9 cellular contexts compared by ENCODE assay signal in genomic region chr9:93118863-93119702, GRCh38. TPM values are rescaled to one million over a fixed set of nuclear protein-coding genes. Genes with fewer than 3 reads are reported as not detected.
DNase-seq lines count a peak whose midpoint lies in the region; ATAC-seq, FAIRE-seq and TF ChIP-seq lines count a peak whose summit lies in the region.
"Had no signal": no experiment of that assay in that cellular context is flagged by ENCODE, and none has a peak within 500 bp of the region (broad histone marks: within the 10 kb centered on the region; RNA-seq: fewer than 3 reads in every experiment).

No MANE protein-coding gene starts in this region.

- H3K4me3 Mint-ChIP-seq in osteocyte (ENCODE audit: unreplicated experiment) = no peak overlapping the region

- WGBS in SK-N-SH (ENCODE audit: low lambda C conversion rate) = 87% methylated on average over 9 of the region's 12 CpGs
- 87 to 88% methylated on average over 12 of the region's 12 CpGs for WGBS in pancreas, 2 donors

- no peaks in the 10 kb centered on the region for H3K79me2 ChIP-seq in SK-N-SH (ENCODE audit: insufficient read depth)

- intact Hi-C loops in Right ventricle myocardium inferior (cut with DNase I) = no loop called here
- intact Hi-C loops in pancreas (cut with DNase I) = no loop called here

- no peaks in the 10 kb centered on the region for H3F3A ChIP-seq in SK-N-SH (replicated peaks; ENCODE audit: insufficient read depth)

- peak; percentile 3 for DNase-seq in Ammon's horn (ENCODE audit: low spot score)
- DNase-seq in SK-N-SH = no peak
- DNase-seq in Right ventricle myocardium inferior (ENCODE audit: missing footprints) = peak; percentile 49
- peak in 4 of 6 donors; percentile 17 to 33 (median 20) for DNase-seq in pancreas
- no peak for DNase-seq in NCI-H2227 (lab: John Stamatoyannopoulos, UW; ENCODE audit: unreplicated experiment)
- no peak for DNase-seq in hippocampal formation (lab: John Stamatoyannopoulos, UW)
- DNase-seq in osteocyte (ENCODE audit: extremely low spot score, unreplicated experiment) = no peak
- DNase-seq: MM.1S had no signal

- H3K27ac ChIP-seq in SK-N-SH (ENCODE audit: low read depth in 2 of 2, low read length in 1 of 2) = peak overlapping the region; percentile 41 to 79
- H3K27ac ChIP-seq in pancreas = peak overlapping the region in 2 of 4 donors; percentile 39 to 64

- ATAC-seq in Right ventricle myocardium inferior (no peak), pancreas (no peak), HG03521 (IDR thresholded peaks at IDR 0.05; ENCODE audit: unreplicated experiment) (no peak)

- no peak overlapping the region for H3K9ac ChIP-seq in SK-N-SH

- no peaks in the 10 kb centered on the region for H3K9me2 ChIP-seq in SK-N-SH

- CTCF ChIA-PET in SK-N-SH (lab: Yijun Ruan, JAX) = interaction anchor here (1.0 to 4.2 kb wide), 9 partner anchors 10 to 895 kb away, joined by 3 to 53 read pairs (median 4); partner anchors contain the start of gene NINJ1

- H3K9me3 ChIP-seq in SK-N-SH = no peaks in the 10 kb centered on the region
- H3K9me3 ChIP-seq in pancreas = no peaks in the 10 kb centered on the region

- H3K36me3 ChIP-seq in SK-N-SH (replicated peaks in 1 of 2; ENCODE audit: control insufficient read depth in 1 of 2, insufficient read depth in 2 of 2, low read length in 1 of 2) = peaks cover 0 to 2% of the 10 kb centered on the region in 2 experiments
- H3K36me3 ChIP-seq in pancreas = peaks cover 0 to 10% (median 10%) of the 10 kb centered on the region in 3 donors

- TF ChIP-seq RAD21 in SK-N-SH (IDR thresholded peaks at IDR 0.05; ENCODE audit: low read length) = no peak

- no peak overlapping the region for H2AFZ ChIP-seq in SK-N-SH (ENCODE audit: low read depth)

- no peak overlapping the region for H3K27ac Mint-ChIP-seq in osteocyte (ENCODE audit: unreplicated experiment)

- H3K27me3 Mint-ChIP-seq in osteocyte (ENCODE audit: unreplicated experiment) = no peaks in the 10 kb centered on the region

- peak overlapping the region; percentile 26; the same call in 1 of the 2 replicates for H3K4me2 ChIP-seq in SK-N-SH

- no peaks in the 10 kb centered on the region for H4K20me1 ChIP-seq in SK-N-SH (ENCODE audit: insufficient read depth)

- no peak for TF ChIP-seq CTCF in SK-N-SH (IDR thresholded peaks at IDR 0.05)
- TF ChIP-seq CTCF in pancreas (IDR thresholded peaks at IDR 0.05) = no peak
- TF ChIP-seq CTCF in osteocyte (IDR thresholded peaks at IDR 0.05) = no peak

- no peaks in the 10 kb centered on the region for H3K27me3 ChIP-seq in SK-N-SH (ENCODE audit: insufficient read depth)
- H3K27me3 ChIP-seq in pancreas = no peaks in the 10 kb centered on the region

- no peak for FAIRE-seq in pancreas (lab: Jason Lieb, UNC)

- peaks cover 8% of the 10 kb centered on the region for H3K4me1 Mint-ChIP-seq in osteocyte (ENCODE audit: unreplicated experiment)

- TF ChIP-seq EP300 in SK-N-SH (IDR thresholded peaks at IDR 0.05; ENCODE audit: borderline replicate concordance in 1 of 2, low read depth in 1 of 2, low read length in 1 of 2) = no peak

- H3K4me1 ChIP-seq in SK-N-SH (ENCODE audit: control insufficient read depth in 1 of 2, insufficient read depth in 2 of 2, low read depth in 1 of 2, low read length in 1 of 2) (peaks cover 0 to 15% of the 10 kb centered on the region in 2 experiments; a peak in 2 of 4 replicates), pancreas (peaks cover 3 to 9% (median 4%) of the 10 kb centered on the region in 3 donors)

- no peak overlapping the region for H3K4me3 ChIP-seq in SK-N-SH (ENCODE audit: low read depth in 2 of 2, low read length in 1 of 2)
- no peak overlapping the region for H3K4me3 ChIP-seq in pancreas

- POLR2A ChIA-PET in SK-N-SH (lab: Yijun Ruan, JAX) = no interaction called here

- no peaks in the 10 kb centered on the region for H3K9me3 Mint-ChIP-seq in osteocyte (ENCODE audit: unreplicated experiment)

- H3K36me3 Mint-ChIP-seq in osteocyte (ENCODE audit: unreplicated experiment) = peaks cover 2% of the 10 kb centered on the region

TF ChIP-seq in SK-N-SH, 30 proteins besides CTCF, POLR2A, EP300 and RAD21:
- TF ChIP-seq EZH2phosphoT487 (IDR thresholded peaks at IDR 0.05; ENCODE audit: borderline replicate concordance, low read depth) (no peak), MXI1 (IDR thresholded peaks at IDR 0.05; ENCODE audit: low read depth, low read length) (no peak), TAF1 (IDR thresholded peaks at IDR 0.05; ENCODE audit: borderline replicate concordance, low read depth, low read length) (no peak), MAX (IDR thresholded peaks at IDR 0.05; ENCODE audit: low read depth) (no peak), RCOR1 (IDR thresholded peaks at IDR 0.05; ENCODE audit: low read length) (no peak), POLR2AphosphoS5 (IDR thresholded peaks at IDR 0.05; ENCODE audit: low read depth, low read length) (no peak), GATA2 (CRISPR knock-in tag; IDR thresholded peaks at IDR 0.05) (no peak), ZBTB33 (IDR thresholded peaks at IDR 0.05; ENCODE audit: borderline replicate concordance, low read depth) (no peak), USF2 (IDR thresholded peaks at IDR 0.05; ENCODE audit: borderline replicate concordance, low read depth, low read length) (no peak), GABPA (IDR thresholded peaks at IDR 0.05; ENCODE audit: low read depth) (no peak), YY1 (IDR thresholded peaks at IDR 0.05; ENCODE audit: low read depth) (no peak), TCF12 (IDR thresholded peaks at IDR 0.05) (no peak), NRF1 (IDR thresholded peaks at IDR 0.05; ENCODE audit: low read depth, low read length) (no peak), FOXM1 (IDR thresholded peaks at IDR 0.05; ENCODE audit: low read depth) (no peak), FOXJ3 (CRISPR knock-in tag; IDR thresholded peaks at IDR 0.05) (no peak), ELF1 (IDR thresholded peaks at IDR 0.05) (no peak), NFIC (IDR thresholded peaks at IDR 0.05; ENCODE audit: borderline replicate concordance) (no peak), RXRA (IDR thresholded peaks at IDR 0.05; ENCODE audit: borderline replicate concordance, low read depth) (no peak)
TF ChIP-seq in SK-N-SH: peak in this region for 0.

RNA-seq across cellular contexts. Expression of gene NINJ1, which starts 15.0 kb away (rescaled TPM):
- polyA plus RNA-seq in SK-N-SH (2012; rRNA removed) (23.2 and 31.7 TPM in 2 replicates), pancreas (10 to 100 TPM; 26.2 to 28.1 TPM)
- 12.9 and 25.6 TPM in 2 replicates for polyA plus RNA-seq in SK-N-SH (2012; cell fraction: cytosol; rRNA removed)
- 14.4 and 14.8 TPM in 2 replicates for polyA plus RNA-seq in SK-N-SH (2012; cell fraction: nucleus; rRNA removed)
- total RNA-seq in Right ventricle myocardium inferior (55.5 TPM), pancreas (10 to 100 TPM; 15.6 to 33.2 (median 19.3) TPM), osteocyte (28.1 and 32.9 TPM in 2 replicates)

RNA-seq across cellular contexts. Expression of gene CARD19, which starts 23.1 kb away (rescaled TPM):
- 141 and 165 TPM in 2 replicates for polyA plus RNA-seq in SK-N-SH (2012; rRNA removed)
- 70.5 and 92.4 TPM in 2 replicates for polyA plus RNA-seq in SK-N-SH (2012; cell fraction: cytosol; rRNA removed)
- polyA plus RNA-seq in SK-N-SH (2012; cell fraction: nucleus; rRNA removed) = 149 and 161 TPM in 2 replicates
- total RNA-seq in Right ventricle myocardium inferior = 27.1 TPM
- total RNA-seq in pancreas = 10 to 100 TPM in 1 of 6 donors, 1 to 10 TPM in 5; 4.3 to 11.0 (median 7.0) TPM
- 10 to 100 TPM; 15.7 to 20.4 TPM for polyA plus RNA-seq in pancreas
- total RNA-seq in osteocyte = 35.8 and 42.9 TPM in 2 replicates

Comparison
In these comparisons a context has a peak if more than half of its experiments do, and no peak if none do; other contexts are left out.
1. DNase-seq: peak in Ammon's horn (single experiment), Right ventricle myocardium inferior (single experiment) and pancreas (4 of 6); none in SK-N-SH (single experiment), NCI-H2227 (single experiment), hippocampal formation (0 of 2) and osteocyte (single experiment).